In the genomic region with DNA sequence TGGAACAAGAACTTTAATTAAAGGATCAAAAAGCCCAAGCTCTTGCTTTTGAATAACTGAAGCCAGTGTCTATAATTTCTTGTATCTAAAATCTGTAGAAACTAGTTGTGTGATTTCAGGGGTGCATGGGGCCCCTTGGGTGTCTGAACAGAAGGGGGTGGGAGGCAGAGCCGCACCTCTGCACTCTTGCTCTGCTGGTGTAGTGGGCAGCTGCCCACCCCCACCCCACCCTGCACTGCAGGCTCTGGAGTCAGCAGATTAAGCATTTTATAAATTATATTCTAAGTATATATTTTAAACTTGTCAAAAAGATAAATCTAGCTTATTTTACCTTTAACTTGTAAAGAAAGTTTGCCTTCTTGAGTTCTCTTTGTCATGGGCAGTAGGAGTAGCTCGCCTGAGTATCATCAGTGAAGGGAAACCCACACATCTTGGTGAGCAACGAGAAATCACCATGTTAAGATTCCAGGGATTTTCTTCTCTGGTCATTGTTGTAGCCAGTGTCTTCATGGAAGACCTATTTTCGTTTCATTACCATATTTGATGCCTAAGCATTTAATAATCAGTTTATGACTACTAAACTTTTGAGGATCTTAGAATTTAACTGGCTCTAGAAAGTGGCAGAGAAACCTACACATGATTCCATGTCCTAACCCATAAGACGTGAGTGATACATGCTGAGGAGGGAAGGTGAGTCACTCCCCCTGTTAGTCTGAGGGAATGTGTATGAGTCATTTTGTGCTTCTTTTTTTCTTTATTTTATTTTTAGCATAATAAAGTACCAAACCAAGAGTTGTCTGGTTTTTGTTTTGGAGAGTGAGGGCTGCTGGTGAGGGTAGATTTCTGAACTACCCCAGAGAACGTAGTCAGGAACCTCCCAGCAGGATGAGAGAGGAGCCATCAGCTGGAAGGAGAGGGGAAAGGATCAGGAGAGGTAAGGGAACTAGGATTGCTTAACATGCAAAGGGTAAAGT, we compare ENCODE assay signal across 9 cellular contexts. TPM values are rescaled to one million over a fixed set of nuclear protein-coding genes. Genes with fewer than 3 reads are reported as not detected.
A peak's percentile ranks its signal among the peaks of the same experiment; 100 is the strongest.
DNase-seq lines count a peak whose midpoint lies in the region; ATAC-seq and TF ChIP-seq lines count a peak whose summit lies in the region.
"Had no signal": no experiment of that assay in that cellular context is flagged by ENCODE, and none has a peak within 500 bp of the region (broad histone marks: within the 10 kb centered on the region; RNA-seq: fewer than 3 reads in every experiment).

No MANE protein-coding gene starts in this region.

- peak overlapping the region; percentile 70 for H3K27ac Mint-ChIP-seq in activated CD8-positive, alpha-beta memory T cell treated with anti-CD3 and anti-CD28 coated beads, Interleukin-2, amount 10 ng/mL, durations not matched to agents 7 days and 5 days

- peak overlapping the region; percentile 8 to 9 for H3K4me3 ChIP-seq in stomach smooth muscle (ENCODE audit: low read length in 2 of 2)

- CTCF ChIA-PET in activated CD8-positive, alpha-beta memory T cell treated with anti-CD3 and anti-CD28 coated beads, Interleukin-2, amount 10 ng/mL, durations not matched to agents 7 days and 5 days (lab: Charles Lee): interaction anchor here (1.1 to 1.6 kb wide), 5 partner anchors 10 to 154 kb away, joined by 3 to 8 read pairs (median 6); no protein-coding TSS in a partner anchor

- no peaks in the 10 kb centered on the region for H3K36me3 ChIP-seq in stomach smooth muscle (ENCODE audit: control insufficient read depth in 2 of 2, insufficient read depth in 2 of 2, low read length in 2 of 2)

- H3K27me3 ChIP-seq in stomach smooth muscle (ENCODE audit: control insufficient read depth in 1 of 2, insufficient read depth in 2 of 2, low read length in 2 of 2): no peaks in the 10 kb centered on the region

- ATAC-seq in activated CD8-positive, alpha-beta memory T cell treated with anti-CD3 and anti-CD28 coated beads, Interleukin-2, amount 10 ng/mL, durations not matched to agents 7 days and 5 days: peak; percentile 93
- peak; percentile 76 for ATAC-seq in HG02870 (IDR thresholded peaks at IDR 0.05; ENCODE audit: unreplicated experiment)
- ATAC-seq in esophagus mucosa: peak; percentile 93

- DNase-seq in activated CD8-positive, alpha-beta memory T cell treated with anti-CD3 and anti-CD28 coated beads, Interleukin-2, amount 10 ng/mL, durations not matched to agents 7 days and 5 days: peak; percentile 50
- no peak for DNase-seq in activated CD8-positive, alpha-beta memory T cell treated with anti-CD3 and anti-CD28 coated beads, Interleukin-2, amount 50 U/mL, for 48 hours
- DNase-seq in RKO (ENCODE audit: low spot score) (peak; percentile 93), middle frontal gyrus (ENCODE audit: extremely low spot score, low spot score) (no peak), erythroblast (lab: John Stamatoyannopoulos, UW) (no peak)

- peak overlapping the region; percentile 13 for H3K4me3 Mint-ChIP-seq in activated CD8-positive, alpha-beta memory T cell treated with anti-CD3 and anti-CD28 coated beads, Interleukin-2, amount 10 ng/mL, durations not matched to agents 7 days and 5 days
- H3K4me3 Mint-ChIP-seq: CD4-positive, alpha-beta memory T cell had no signal

- H3K4me1 Mint-ChIP-seq in activated CD8-positive, alpha-beta memory T cell treated with anti-CD3 and anti-CD28 coated beads, Interleukin-2, amount 10 ng/mL, durations not matched to agents 7 days and 5 days: peaks cover 29% of the 10 kb centered on the region

- no peak for TF ChIP-seq POLR2A in erythroblast (IDR thresholded peaks at IDR 0.05; ENCODE audit: low read length)

- peaks cover 7% of the 10 kb centered on the region for H3K4me1 ChIP-seq in stomach smooth muscle (ENCODE audit: control insufficient read depth, insufficient read depth, low read length)

- no peaks in the 10 kb centered on the region for H3K27me3 Mint-ChIP-seq in activated CD8-positive, alpha-beta memory T cell treated with anti-CD3 and anti-CD28 coated beads, Interleukin-2, amount 10 ng/mL, durations not matched to agents 7 days and 5 days
- H3K27me3 Mint-ChIP-seq: CD4-positive, alpha-beta memory T cell had no signal

- no peaks in the 10 kb centered on the region for H3K9me3 Mint-ChIP-seq in activated CD8-positive, alpha-beta memory T cell treated with anti-CD3 and anti-CD28 coated beads, Interleukin-2, amount 10 ng/mL, durations not matched to agents 7 days and 5 days (ENCODE audit: low read depth)

- no peak overlapping the region for H3K9ac ChIP-seq in stomach smooth muscle (ENCODE audit: low read length in 2 of 2)

- no peaks in the 10 kb centered on the region for H3K36me3 Mint-ChIP-seq in activated CD8-positive, alpha-beta memory T cell treated with anti-CD3 and anti-CD28 coated beads, Interleukin-2, amount 10 ng/mL, durations not matched to agents 7 days and 5 days
- H3K36me3 Mint-ChIP-seq: CD4-positive, alpha-beta memory T cell had no signal

- peak overlapping the region; percentile 53 for H3K27ac ChIP-seq in stomach smooth muscle (ENCODE audit: low read length)

- H3K9me3 ChIP-seq in stomach smooth muscle (ENCODE audit: control insufficient read depth in 2 of 2, low read length in 2 of 2): no peaks in the 10 kb centered on the region

RNA-seq across cellular contexts. Expression of gene UBE2L5, which starts 7.7 kb away (rescaled TPM):
- not detected for total RNA-seq in activated CD8-positive, alpha-beta memory T cell treated with anti-CD3 and anti-CD28 coated beads, Interleukin-2, amount 10 ng/mL, durations not matched to agents 7 days and 5 days
- total RNA-seq in esophagus mucosa: not detected
- total RNA-seq: CD4-positive, alpha-beta memory T cell had no signal

RNA-seq across cellular contexts. Expression of gene HMGB1, which starts 35.7 kb away (rescaled TPM):
- 100 to 1,000 TPM; 716 to 739 TPM for total RNA-seq in activated CD8-positive, alpha-beta memory T cell treated with anti-CD3 and anti-CD28 coated beads, Interleukin-2, amount 10 ng/mL, durations not matched to agents 7 days and 5 days
- 271 TPM for total RNA-seq in esophagus mucosa

Comparison
In these comparisons a context has a peak if more than half of its experiments do, and no peak if none do; other contexts are left out.
1. DNase-seq: peak in activated CD8-positive, alpha-beta memory T cell treated with anti-CD3 and anti-CD28 coated beads, Interleukin-2, amount 10 ng/mL, durations not matched to agents 7 days and 5 days (single experiment) and RKO (single experiment); none in activated CD8-positive, alpha-beta memory T cell treated with anti-CD3 and anti-CD28 coated beads, Interleukin-2, amount 50 U/mL, for 48 hours (single experiment), middle frontal gyrus (single experiment) and erythroblast (0 of 2).
2. Peak in every context shown above with its lines, with median percentiles within 50 percentile points of each other: ATAC-seq.